ENCODE assay signal across 8 cellular contexts in genomic region chr20:21302645-21303060, GRCh38. TPM values are rescaled to one million over a fixed set of nuclear protein-coding genes. Genes with fewer than 3 reads are reported as not detected.
DNase-seq lines count a peak whose midpoint lies in the region; ATAC-seq, FAIRE-seq and TF ChIP-seq lines count a peak whose summit lies in the region.

No MANE protein-coding gene starts in this region.

- no peak for TF ChIP-seq POLR2A in K562 (conservative IDR thresholded peaks at IDR 0.05)

- no peak for TF ChIP-seq CTCF in K562 (IDR thresholded peaks at IDR 0.05 in 2 of 3, conservative IDR thresholded peaks at IDR 0.05 in 1 of 3; ENCODE audit: insufficient read depth in 2 of 3, low read depth in 1 of 3, low read length in 3 of 3)
- no peak for TF ChIP-seq CTCF in liver (IDR thresholded peaks at IDR 0.05; ENCODE audit: low read depth, low read length, missing input control)
- TF ChIP-seq CTCF in tibial artery (IDR thresholded peaks at IDR 0.05) = no peak

- BruUV-seq in K562 (replicated peaks; lab: Mats Ljungman, UMichigan) = TSS peak; percentile 91

- H3K79me2 ChIP-seq in K562 (ENCODE audit: control insufficient read depth, insufficient read depth, low read length) = peaks cover 28% of the 10 kb centered on the region

- peak; percentile 28 for ATAC-seq in GM19023 (IDR thresholded peaks at IDR 0.05; ENCODE audit: unreplicated experiment)
- peak; percentile 36 for ATAC-seq in HG03432 (IDR thresholded peaks at IDR 0.05; ENCODE audit: unreplicated experiment)
- peak; percentile 61 for ATAC-seq in K562

- H3K9ac ChIP-seq in K562 (ENCODE audit: insufficient read depth in 1 of 2, low read depth in 2 of 2, low read length in 2 of 2) (peak overlapping the region; percentile 93 to 97), liver (ENCODE audit: low read depth in 1 of 2, low read length in 2 of 2) (peak overlapping the region; percentile 66 to 94)

- in situ Hi-C loops in K562 (cut with MboI) = no loop called here
- in situ Hi-C loops in KBM-7 (cut with MboI; ENCODE audit: low pct_unique_long_range_greater_than_20kb, low sequenced_read_pairs) = no loop called here

- under 1% methylated on average over 12 of the region's 12 CpGs for WGBS in K562 (ENCODE audit: insufficient coverage, low coverage, missing lambda C conversion rate)
- WGBS in liver = 6% methylated on average over 12 of the region's 12 CpGs

- H3K9me1 ChIP-seq in K562 (ENCODE audit: control insufficient read depth, insufficient read depth, low read length) = no peaks in the 10 kb centered on the region

- no peak for FAIRE-seq in K562 (lab: Jason Lieb, UNC)

- POLR2A ChIA-PET in K562 (lab: Yijun Ruan, JAX) = interaction anchor here (0.5 to 2.7 kb wide), 7 partner anchors 10 to 176 kb away, joined by 3 to 14 read pairs (median 4); partner anchors contain the start of gene KIZ

- H3K36me3 ChIP-seq in K562 (ENCODE audit: control insufficient read depth, insufficient read depth, low read length) (no peaks in the 10 kb centered on the region), liver (ENCODE audit: control insufficient read depth in 4 of 4, insufficient read depth in 3 of 4, low read depth in 1 of 4, low read length in 3 of 4) (no peaks in the 10 kb centered on the region), tibial artery (no peaks in the 10 kb centered on the region)

- TF ChIP-seq RAD21 in K562 (CRISPR knock-in tag; conservative IDR thresholded peaks at IDR 0.05 in 1 of 2, IDR thresholded peaks at IDR 0.05 in 1 of 2) = no peak
- no peak for TF ChIP-seq RAD21 in liver (IDR thresholded peaks at IDR 0.05)

- CTCF ChIA-PET in K562 (lab: Yijun Ruan, JAX; ENCODE audit: low intra/inter-chr PET ratio) = no interaction called here

- H3K27ac ChIP-seq in K562 (ENCODE audit: extremely low read depth, low read depth, low read length) = peak overlapping the region; percentile 81
- peak overlapping the region; percentile 93 to 100 for H3K27ac ChIP-seq in liver (ENCODE audit: low read depth in 1 of 2, low read length in 2 of 2)
- H3K27ac ChIP-seq in tibial artery = peak overlapping the region; percentile 95 to 99

- H2AFZ ChIP-seq in K562 (ENCODE audit: low read depth, low read length) = peak overlapping the region; percentile 89

- TF ChIP-seq EP300 in K562 (IDR thresholded peaks at IDR 0.05; ENCODE audit: low read length) = no peak

- H3K4me2 ChIP-seq in K562 (ENCODE audit: insufficient read depth, low read length) = peak overlapping the region; percentile 92

- H3K27me3 ChIP-seq in K562 (ENCODE audit: control insufficient read depth in 2 of 2, insufficient read depth in 2 of 2, low read length in 2 of 2) = no peaks in the 10 kb centered on the region
- no peaks in the 10 kb centered on the region for H3K27me3 ChIP-seq in liver (ENCODE audit: control insufficient read depth in 4 of 4, insufficient read depth in 4 of 4, low read length in 3 of 4)
- H3K27me3 ChIP-seq in tibial artery = no peaks in the 10 kb centered on the region

- peak overlapping the region; percentile 91 for H3K4me3 ChIP-seq in K562
- H3K4me3 ChIP-seq in liver (ENCODE audit: low read depth in 1 of 3, low read length in 3 of 3) = peak overlapping the region; percentile 79 to 97 (median 86)
- peak overlapping the region; percentile 88 to 98 for H3K4me3 ChIP-seq in tibial artery

- H3K9me3 ChIP-seq in K562 (replicated peaks; ENCODE audit: control insufficient read depth, insufficient read depth, low read depth, low read length) (no peaks in the 10 kb centered on the region), liver (ENCODE audit: control insufficient read depth in 4 of 4, low read length in 3 of 4) (no peaks in the 10 kb centered on the region), tibial artery (no peaks in the 10 kb centered on the region)

- H3K4me1 ChIP-seq in K562 (replicated peaks in 1 of 2; ENCODE audit: control insufficient read depth in 2 of 2, insufficient read depth in 2 of 2, low read length in 2 of 2) (no peaks in the 10 kb centered on the region; a peak in 1 of 5 replicates), liver (ENCODE audit: control insufficient read depth in 4 of 4, insufficient read depth in 4 of 4, low read length in 3 of 4) (peaks cover 5 to 19% (median 12%) of the 10 kb centered on the region in 4 donors), tibial artery (peaks cover 0 to 19% (median 5%) of the 10 kb centered on the region in 4 donors)

- intact Hi-C loops in K562 (cut with micrococcal nuclease) (no loop called here), tibial artery (cut with DNase I; ENCODE audit: low total_unique reads) (loop anchor here (5.0 kb wide), 2 partner anchors 175 to 590 kb away; partner anchors contain the start of genes KIZ and RALGAPA2)

- H4K20me1 ChIP-seq in K562 (replicated peaks; ENCODE audit: control insufficient read depth, insufficient read depth, low read length) = no peaks in the 10 kb centered on the region

- DNase-seq in K562 (ENCODE audit: extremely low read depth in 1 of 4, low spot score in 3 of 4) (no peak), tibial artery (no peak), DMS153 treated with DMSO at 0.1 percent for 48 hours (lab: John Stamatoyannopoulos, UW; ENCODE audit: unreplicated experiment) (no peak), OCI-M1 (lab: John Stamatoyannopoulos, UW) (no peak), KBM-7 (no peak)

TF ChIP-seq in K562, 482 proteins besides CTCF, POLR2A, EP300 and RAD21 (continues in another document):
- TF ChIP-seq MYNN (IDR thresholded peaks at IDR 0.05) = no peak
- no peak for TF ChIP-seq MYNN (CRISPR knock-in tag; IDR thresholded peaks at IDR 0.05)

TF ChIP-seq in liver, 16 proteins besides CTCF, POLR2A, EP300 and RAD21:
- TF ChIP-seq YY1 (IDR thresholded peaks at IDR 0.05) (peak; percentile 21), REST (IDR thresholded peaks at IDR 0.05) (no peak), MAX (IDR thresholded peaks at IDR 0.05) (no peak), HNF4G (IDR thresholded peaks at IDR 0.05) (no peak), NR2F2 (IDR thresholded peaks at IDR 0.05) (no peak)
TF ChIP-seq in liver: peak in this region for 1.

RNA-seq across cellular contexts. Expression of gene XRN2, which starts 0.5 kb away (rescaled TPM):
- total RNA-seq in K562 (2011; cell fraction: chromatin; rRNA removed; ENCODE audit: low replicate concordance) = 18.4 and 43.0 TPM in 2 replicates
- 10.5 and 12.4 TPM in 2 replicates for total RNA-seq in K562 (2011; cell fraction: nucleolus; rRNA removed)
- 17.9 and 18.3 TPM in 2 replicates for total RNA-seq in K562 (2011; cell fraction: nucleoplasm; rRNA removed)
- total RNA-seq in K562 (2014; rRNA removed) (41.8 and 43.0 TPM in 2 replicates), K562 (2014; rRNA removed; fragmentation: Illumina TruSeq; extraction: Trizol) (67.3 and 75.5 TPM in 2 replicates), K562 (2015; rRNA removed; fragmentation: Illumina TruSeq; extraction: Trizol) (57.2 and 58.3 TPM in 2 replicates), K562 (2021) (45.1 and 45.5 TPM in 2 replicates), liver (10 to 100 TPM; 27.1 to 40.3 TPM)
- polyA plus RNA-seq in K562 (2011; rRNA removed) (51.9 and 67.3 TPM in 2 replicates), K562 (2014; fragmentation: Illumina TruSeq; extraction: Trizol) (55.1 and 62.7 TPM in 2 replicates), K562 (2014; fragmentation: Nextera tagmentation; extraction: Ambion mirVana) (10 to 100 TPM; 43.4 to 51.4 TPM), K562 (2014; rRNA removed) (40.7 and 44.0 TPM in 2 replicates), liver (10 to 100 TPM; 20.9 to 23.3 TPM)
- polyA plus RNA-seq in K562 (2011; cell fraction: cytosol; rRNA removed) = 20.4 and 30.0 TPM in 2 replicates
- 32.4 and 45.0 TPM in 2 replicates for polyA plus RNA-seq in K562 (2011; cell fraction: nucleus; rRNA removed)
- polyA plus RNA-seq in K562 (2012) = 37.0 and 48.6 TPM in 2 replicates
- polyA minus RNA-seq in K562 (2011; rRNA and poly(A)+ RNA removed) = 78.4 and 80.1 TPM in 2 replicates
- polyA minus RNA-seq in K562 (2011; cell fraction: cytosol; rRNA and poly(A)+ RNA removed) = 23.7 and 30.4 TPM in 2 replicates
- 15.3 and 26.2 TPM in 2 replicates for polyA minus RNA-seq in K562 (2011; cell fraction: nucleus; rRNA and poly(A)+ RNA removed)
